Comparison of ENCODE assay signal across 21 cellular contexts in genomic region chr22:44968736-44969135, GRCh38. TPM values are rescaled to one million over a fixed set of nuclear protein-coding genes. Genes with fewer than 3 reads are reported as not detected.
DNase-seq lines count a peak whose midpoint lies in the region; ATAC-seq and TF ChIP-seq lines count a peak whose summit lies in the region.
"Had no signal": no experiment of that assay in that cellular context is flagged by ENCODE, and none has a peak within 500 bp of the region (broad histone marks: within the 10 kb centered on the region; RNA-seq: fewer than 3 reads in every experiment).

No MANE protein-coding gene starts in this region.

- no peaks in the 10 kb centered on the region for H3K79me2 ChIP-seq in SK-N-SH (ENCODE audit: insufficient read depth)

- no peaks in the 10 kb centered on the region for H3K4me1 Mint-ChIP-seq in chondrocyte (ENCODE audit: low read depth)
- H3K4me1 Mint-ChIP-seq: activated naive CD4-positive, alpha-beta T cell treated with anti-CD3 and anti-CD28 coated beads, Interleukin-2, amount 50 U/mL, for 24 hours had no signal

- H3K36me3 ChIP-seq in SK-N-SH (replicated peaks in 1 of 2; ENCODE audit: control insufficient read depth in 1 of 2, insufficient read depth in 2 of 2, low read length in 1 of 2) = no peaks in the 10 kb centered on the region
- H3K36me3 ChIP-seq: breast epithelium had no signal

- H3K36me3 Mint-ChIP-seq in chondrocyte (ENCODE audit: low read depth) = no peaks in the 10 kb centered on the region
- H3K36me3 Mint-ChIP-seq: activated naive CD4-positive, alpha-beta T cell treated with anti-CD3 and anti-CD28 coated beads, Interleukin-2, amount 50 U/mL, for 24 hours had no signal

- H3K9me3 Mint-ChIP-seq in chondrocyte (ENCODE audit: low read depth) = no peaks in the 10 kb centered on the region
- H3K9me3 Mint-ChIP-seq: activated naive CD4-positive, alpha-beta T cell treated with anti-CD3 and anti-CD28 coated beads, Interleukin-2, amount 50 U/mL, for 24 hours; activated T-cell treated with anti-CD3 and anti-CD28 coated beads, Interleukin-2, amount 50 U/mL, for 24 hours had no signal

- no peak overlapping the region for H2AFZ ChIP-seq in SK-N-SH (ENCODE audit: low read depth)

- no peaks in the 10 kb centered on the region for H3F3A ChIP-seq in SK-N-SH (replicated peaks; ENCODE audit: insufficient read depth)

- H3K4me3 ChIP-seq in SK-N-SH (ENCODE audit: low read depth in 2 of 2, low read length in 1 of 2) = no peak overlapping the region
- H3K4me3 ChIP-seq: A549, breast epithelium had no signal

- CTCF ChIA-PET in SK-N-SH (lab: Yijun Ruan, JAX) = interaction anchor here (0.9 to 1.8 kb wide), 9 partner anchors 8 to 349 kb away, joined by 3 to 7 read pairs (median 4); no protein-coding TSS in a partner anchor

- no peak overlapping the region for H3K9ac ChIP-seq in SK-N-SH

- WGBS in SK-N-SH (ENCODE audit: low lambda C conversion rate) = 65% methylated on average over 6 of the region's 7 CpGs

- no peak overlapping the region for H3K27ac ChIP-seq in SK-N-SH (ENCODE audit: low read depth in 2 of 2, low read length in 1 of 2)
- H3K27ac ChIP-seq: A549, breast epithelium had no signal

- peaks cover 0 to 22% of the 10 kb centered on the region in 2 experiments; a peak in 1 of 4 replicates for H3K4me1 ChIP-seq in SK-N-SH (ENCODE audit: control insufficient read depth in 1 of 2, insufficient read depth in 2 of 2, low read depth in 1 of 2, low read length in 1 of 2)
- H3K4me1 ChIP-seq: A549, breast epithelium had no signal

- H3K27me3 Mint-ChIP-seq in chondrocyte (ENCODE audit: low read depth) = no peaks in the 10 kb centered on the region

- H3K9me3 ChIP-seq in SK-N-SH = no peaks in the 10 kb centered on the region
- H3K9me3 ChIP-seq: A549, breast epithelium had no signal

- DNase-seq in SK-N-SH (no peak), NCI-H69 (lab: John Stamatoyannopoulos, UW) (peak; percentile 11), chondrocyte (ENCODE audit: low spot score) (no peak), NCI-H446 (lab: John Stamatoyannopoulos, UW) (no peak), omental fat pad (ENCODE audit: low spot score) (no peak), DMS79 (lab: John Stamatoyannopoulos, UW) (no peak), NCI-H2029 (lab: John Stamatoyannopoulos, UW) (no peak)
- DNase-seq: activated T-cell treated with anti-CD3 and anti-CD28 coated beads, Interleukin-2, amount 50 U/mL, for 24 hours; GF-D8; hippocampal formation; MM.1S; NCI-H2029 treated with DMSO at 0.1 percent for 48 hours; NCI-H82; SIG-M5; stimulated activated CD4-positive, alpha-beta T cell treated with anti-CD3 and anti-CD28 coated beads, Interleukin-2, amount 100 ng/mL, for 48 hours had no signal

- no peak overlapping the region for H3K27ac Mint-ChIP-seq in chondrocyte (ENCODE audit: unreplicated experiment)
- H3K27ac Mint-ChIP-seq: activated naive CD4-positive, alpha-beta T cell treated with anti-CD3 and anti-CD28 coated beads, Interleukin-2, amount 50 U/mL, for 24 hours; activated T-cell treated with anti-CD3 and anti-CD28 coated beads, Interleukin-2, amount 50 U/mL, for 24 hours had no signal

- peak; percentile 4; the same call in 1 of the 2 replicates for TF ChIP-seq RAD21 in SK-N-SH (IDR thresholded peaks at IDR 0.05; ENCODE audit: low read length)

- H4K20me1 ChIP-seq in SK-N-SH (ENCODE audit: insufficient read depth) = no peaks in the 10 kb centered on the region

- H3K27me3 ChIP-seq in SK-N-SH (ENCODE audit: insufficient read depth) = no peaks in the 10 kb centered on the region
- H3K27me3 ChIP-seq: breast epithelium had no signal

- TF ChIP-seq EP300 in SK-N-SH (IDR thresholded peaks at IDR 0.05; ENCODE audit: borderline replicate concordance in 1 of 2, low read depth in 1 of 2, low read length in 1 of 2) = no peak

- POLR2A ChIA-PET in SK-N-SH (lab: Yijun Ruan, JAX) = no interaction called here

- ATAC-seq in SK-N-SH treated with all-trans-retinoic acid at 6 μM for 48 hours (no peak), omental fat pad (ENCODE audit: low FRiP score) (no peak)
- ATAC-seq: A549 had no signal

- no peak overlapping the region for H3K4me2 ChIP-seq in SK-N-SH
- H3K4me2 ChIP-seq: A549 had no signal

- H3K4me3 Mint-ChIP-seq in chondrocyte (ENCODE audit: unreplicated experiment) = no peak overlapping the region
- H3K4me3 Mint-ChIP-seq: activated naive CD4-positive, alpha-beta T cell treated with anti-CD3 and anti-CD28 coated beads, Interleukin-2, amount 50 U/mL, for 24 hours; activated T-cell treated with anti-CD3 and anti-CD28 coated beads, Interleukin-2, amount 50 U/mL, for 24 hours had no signal

- no peaks in the 10 kb centered on the region for H3K9me2 ChIP-seq in SK-N-SH

- TF ChIP-seq CTCF in SK-N-SH (IDR thresholded peaks at IDR 0.05) = peak; percentile 14; the same call in 1 of the 2 replicates
- TF ChIP-seq CTCF in chondrocyte (IDR thresholded peaks at IDR 0.05) = peak; percentile 33
- TF ChIP-seq CTCF in omental fat pad (IDR thresholded peaks at IDR 0.05) = no peak

TF ChIP-seq in SK-N-SH, 30 proteins besides CTCF, POLR2A, EP300 and RAD21 (continues in another document):
- TF ChIP-seq, protein P1, sequence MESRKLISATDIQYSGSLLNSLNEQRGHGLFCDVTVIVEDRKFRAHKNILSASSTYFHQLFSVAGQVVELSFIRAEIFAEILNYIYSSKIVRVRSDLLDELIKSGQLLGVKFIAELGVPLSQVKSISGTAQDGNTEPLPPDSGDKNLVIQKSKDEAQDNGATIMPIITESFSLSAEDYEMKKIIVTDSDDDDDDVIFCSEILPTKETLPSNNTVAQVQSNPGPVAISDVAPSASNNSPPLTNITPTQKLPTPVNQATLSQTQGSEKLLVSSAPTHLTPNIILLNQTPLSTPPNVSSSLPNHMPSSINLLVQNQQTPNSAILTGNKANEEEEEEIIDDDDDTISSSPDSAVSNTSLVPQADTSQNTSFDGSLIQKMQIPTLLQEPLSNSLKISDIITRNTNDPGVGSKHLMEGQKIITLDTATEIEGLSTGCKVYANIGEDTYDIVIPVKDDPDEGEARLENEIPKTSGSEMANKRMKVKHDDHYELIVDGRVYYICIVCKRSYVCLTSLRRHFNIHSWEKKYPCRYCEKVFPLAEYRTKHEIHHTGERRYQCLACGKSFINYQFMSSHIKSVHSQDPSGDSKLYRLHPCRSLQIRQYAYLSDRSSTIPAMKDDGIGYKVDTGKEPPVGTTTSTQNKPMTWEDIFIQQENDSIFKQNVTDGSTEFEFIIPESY (IDR thresholded peaks at IDR 0.05; ENCODE audit: borderline replicate concordance, low read depth) = no peak
- TF ChIP-seq, protein P2, sequence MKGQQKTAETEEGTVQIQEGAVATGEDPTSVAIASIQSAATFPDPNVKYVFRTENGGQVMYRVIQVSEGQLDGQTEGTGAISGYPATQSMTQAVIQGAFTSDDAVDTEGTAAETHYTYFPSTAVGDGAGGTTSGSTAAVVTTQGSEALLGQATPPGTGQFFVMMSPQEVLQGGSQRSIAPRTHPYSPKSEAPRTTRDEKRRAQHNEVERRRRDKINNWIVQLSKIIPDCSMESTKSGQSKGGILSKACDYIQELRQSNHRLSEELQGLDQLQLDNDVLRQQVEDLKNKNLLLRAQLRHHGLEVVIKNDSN (IDR thresholded peaks at IDR 0.05; ENCODE audit: borderline replicate concordance, low read depth) = no peak
- no peak for TF ChIP-seq FOSL2 (IDR thresholded peaks at IDR 0.05; ENCODE audit: borderline replicate concordance, low read depth)
- no peak for TF ChIP-seq MEF2A (IDR thresholded peaks at IDR 0.05; ENCODE audit: borderline replicate concordance, low read depth)
- TF ChIP-seq, protein P3, sequence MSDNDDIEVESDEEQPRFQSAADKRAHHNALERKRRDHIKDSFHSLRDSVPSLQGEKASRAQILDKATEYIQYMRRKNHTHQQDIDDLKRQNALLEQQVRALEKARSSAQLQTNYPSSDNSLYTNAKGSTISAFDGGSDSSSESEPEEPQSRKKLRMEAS (IDR thresholded peaks at IDR 0.05; ENCODE audit: low read depth) = no peak

TF ChIP-seq in SK-N-SH treated with all-trans-retinoic acid at 6 μM for 48 hours, 23 proteins besides CTCF, POLR2A, EP300 and RAD21 (continues in another document):
- TF ChIP-seq CSDC2 (CRISPR knock-in tag; IDR thresholded peaks at IDR 0.05) (no peak), ZC3H10 (CRISPR knock-in tag; IDR thresholded peaks at IDR 0.05) (no peak), ZNF70 (CRISPR knock-in tag; IDR thresholded peaks at IDR 0.05) (no peak), ESRRG (CRISPR knock-in tag; IDR thresholded peaks at IDR 0.05) (no peak), ZNF565 (CRISPR knock-in tag; conservative IDR thresholded peaks at IDR 0.05; ENCODE audit: low read depth) (no peak), SNAI2 (CRISPR knock-in tag; IDR thresholded peaks at IDR 0.05) (no peak), GLIS3 (CRISPR knock-in tag; IDR thresholded peaks at IDR 0.05) (no peak), BACH2 (CRISPR knock-in tag; IDR thresholded peaks at IDR 0.05; ENCODE audit: borderline replicate concordance) (no peak), ZFP3 (CRISPR knock-in tag; IDR thresholded peaks at IDR 0.05) (no peak)
- TF ChIP-seq, protein P4, sequence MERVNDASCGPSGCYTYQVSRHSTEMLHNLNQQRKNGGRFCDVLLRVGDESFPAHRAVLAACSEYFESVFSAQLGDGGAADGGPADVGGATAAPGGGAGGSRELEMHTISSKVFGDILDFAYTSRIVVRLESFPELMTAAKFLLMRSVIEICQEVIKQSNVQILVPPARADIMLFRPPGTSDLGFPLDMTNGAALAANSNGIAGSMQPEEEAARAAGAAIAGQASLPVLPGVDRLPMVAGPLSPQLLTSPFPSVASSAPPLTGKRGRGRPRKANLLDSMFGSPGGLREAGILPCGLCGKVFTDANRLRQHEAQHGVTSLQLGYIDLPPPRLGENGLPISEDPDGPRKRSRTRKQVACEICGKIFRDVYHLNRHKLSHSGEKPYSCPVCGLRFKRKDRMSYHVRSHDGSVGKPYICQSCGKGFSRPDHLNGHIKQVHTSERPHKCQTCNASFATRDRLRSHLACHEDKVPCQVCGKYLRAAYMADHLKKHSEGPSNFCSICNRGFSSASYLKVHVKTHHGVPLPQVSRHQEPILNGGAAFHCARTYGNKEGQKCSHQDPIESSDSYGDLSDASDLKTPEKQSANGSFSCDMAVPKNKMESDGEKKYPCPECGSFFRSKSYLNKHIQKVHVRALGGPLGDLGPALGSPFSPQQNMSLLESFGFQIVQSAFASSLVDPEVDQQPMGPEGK (CRISPR knock-in tag; IDR thresholded peaks at IDR 0.05; ENCODE audit: borderline replicate concordance) = no peak

RNA-seq across cellular contexts. Expression of gene PHF21B, which starts 41.1 kb away (rescaled TPM):
- polyA plus RNA-seq in SK-N-SH (2012; rRNA removed) = 0.76 and 0.96 TPM in 2 replicates
- polyA plus RNA-seq in SK-N-SH (2012; cell fraction: cytosol; rRNA removed) = 0.58 and 0.89 TPM in 2 replicates
- 0.97 and 1.2 TPM in 2 replicates for polyA plus RNA-seq in SK-N-SH (2012; cell fraction: nucleus; rRNA removed)
- total RNA-seq in chondrocyte (0.54 to 3.0 TPM (median 0.82 TPM) in 3 replicates), omental fat pad (under 1 TPM in 1 of 4 donors, not detected in 3; 0.44 TPM)
- total RNA-seq: mononuclear cell had no signal
- polyA plus RNA-seq: fibroblast of lung had no signal

Comparison
In these comparisons a context has a peak if more than half of its experiments do, and no peak if none do; other contexts are left out.
1. CTCF ChIP-seq: peak in SK-N-SH (single experiment) and chondrocyte (single experiment); none in omental fat pad (0 of 3).